10 cellular contexts compared by ENCODE assay signal in the genomic region with DNA sequence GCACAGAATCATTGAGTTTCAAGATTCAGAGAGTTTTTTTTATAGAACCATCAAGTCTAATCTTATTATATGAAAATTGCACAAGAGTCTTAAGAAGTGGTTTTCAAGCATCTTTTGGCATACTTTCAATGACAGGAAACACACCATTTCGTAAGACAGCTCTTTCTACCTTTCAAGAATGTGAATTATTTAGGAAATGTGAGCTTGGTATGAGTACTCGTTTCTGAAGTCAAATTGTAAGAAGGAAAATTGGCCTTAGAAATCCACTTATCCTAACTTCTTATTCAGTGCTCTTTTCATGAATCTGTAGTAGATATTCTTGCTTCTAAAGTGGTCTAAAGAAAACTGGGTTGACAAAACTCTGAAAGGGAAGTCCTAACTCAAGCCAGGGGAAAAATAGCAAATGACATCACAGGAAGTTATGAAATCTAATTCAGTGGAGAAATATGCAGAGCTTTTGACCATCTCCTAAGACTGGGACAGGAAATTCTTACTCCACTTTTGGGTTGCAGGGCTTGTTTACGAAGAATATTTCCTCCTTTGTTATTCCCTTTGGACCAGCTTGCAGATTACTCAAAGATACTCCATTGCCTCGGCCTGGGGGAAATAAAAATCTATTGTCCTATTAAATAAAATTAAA. TPM values are rescaled to one million over a fixed set of nuclear protein-coding genes. Genes with fewer than 3 reads are reported as not detected.
A peak's percentile ranks its signal among the peaks of the same experiment; 100 is the strongest.
DNase-seq lines count a peak whose midpoint lies in the region; ATAC-seq and TF ChIP-seq lines count a peak whose summit lies in the region.
"Had no signal": no experiment of that assay in that cellular context is flagged by ENCODE, and none has a peak within 500 bp of the region (broad histone marks: within the 10 kb centered on the region; RNA-seq: fewer than 3 reads in every experiment).

No MANE protein-coding gene starts in this region.

- TF ChIP-seq POLR2A in lower leg skin (IDR thresholded peaks at IDR 0.05) = no peak

- no peak for DNase-seq in Right ventricle myocardium inferior (ENCODE audit: missing footprints)
- DNase-seq in cardiac septum (ENCODE audit: low spot score) = no peak
- peak; percentile 92 for DNase-seq in choroid plexus epithelial cell (ENCODE audit: low read depth)
- no peak for DNase-seq in LoVo (ENCODE audit: low spot score)
- no peak for DNase-seq in NCI-H510A (lab: John Stamatoyannopoulos, UW)
- no peak for DNase-seq in ecto neural progenitor cell (ENCODE audit: low spot score)
- DNase-seq in lower leg skin (ENCODE audit: low spot score in 2 of 2) = no peak
- DNase-seq: amygdala had no signal

- peaks cover 40% of the 10 kb centered on the region for H3K4me1 ChIP-seq in mesodermal cell (ENCODE audit: control insufficient read depth, insufficient read depth, low read length, poor library complexity, severe bottlenecking)

- intact Hi-C loops in Right ventricle myocardium inferior (cut with DNase I) (loop anchor here (1.0 kb wide), 1 partner anchor 39 kb away; no protein-coding TSS in a partner anchor), cardiac septum (cut with DNase I) (loop anchor here (2.0 kb wide), 1 partner anchor 35 kb away; no protein-coding TSS in a partner anchor), lower leg skin (cut with DNase I; ENCODE audit: low total_unique reads) (no loop called here)

- ATAC-seq in Right ventricle myocardium inferior = peak; percentile 86
- ATAC-seq: HCT116 had no signal

- H3K27ac ChIP-seq in mesodermal cell (ENCODE audit: low read depth, low read length, severe bottlenecking) = peak overlapping the region; percentile 58

- 100% methylated on average over 1 of the region's 4 CpGs; no CpG with 5 or more reads in 1 of the 2 experiments for WGBS in mesodermal cell (ENCODE audit: insufficient coverage in 2 of 2), 2 experiments
- 45 to 50% methylated on average over 4 of the region's 4 CpGs for WGBS in lower leg skin, 2 donors

- no peaks in the 10 kb centered on the region for H3K36me3 ChIP-seq in mesodermal cell (ENCODE audit: control insufficient read depth, insufficient read depth, low read length)

- no peak overlapping the region for H3K4me3 ChIP-seq in choroid plexus epithelial cell (ENCODE audit: low read depth, low read length)
- H3K4me3 ChIP-seq in mesodermal cell (ENCODE audit: extremely low read depth, insufficient read depth, low read length, poor library complexity, severe bottlenecking) = no peak overlapping the region
- no peak overlapping the region for H3K4me3 ChIP-seq in lower leg skin (ENCODE audit: low read depth, poor library complexity, severe bottlenecking)

- TF ChIP-seq CTCF in choroid plexus epithelial cell (conservative IDR thresholded peaks at IDR 0.05; ENCODE audit: low read depth, low read length) = no peak
- no peak for TF ChIP-seq CTCF in lower leg skin (IDR thresholded peaks at IDR 0.05)

- no peaks in the 10 kb centered on the region for H3K9me3 ChIP-seq in mesodermal cell (ENCODE audit: control insufficient read depth, low read length)

RNA-seq across cellular contexts. Expression of a gene that starts 38.4 kb away (rescaled TPM):
- total RNA-seq in Right ventricle myocardium inferior (9.1 TPM), cardiac septum (7.7 TPM), lower leg skin (10 to 100 TPM; 36.7 to 59.0 (median 43.7) TPM)
- 9.0 TPM for polyA plus RNA-seq in mesodermal cell (2013, experiment 1 of 2)
- polyA plus RNA-seq in mesodermal cell (2013, experiment 2 of 2) = 11.3 TPM
